Comparison of ENCODE assay signal across 1 cellular context in the genomic region with DNA sequence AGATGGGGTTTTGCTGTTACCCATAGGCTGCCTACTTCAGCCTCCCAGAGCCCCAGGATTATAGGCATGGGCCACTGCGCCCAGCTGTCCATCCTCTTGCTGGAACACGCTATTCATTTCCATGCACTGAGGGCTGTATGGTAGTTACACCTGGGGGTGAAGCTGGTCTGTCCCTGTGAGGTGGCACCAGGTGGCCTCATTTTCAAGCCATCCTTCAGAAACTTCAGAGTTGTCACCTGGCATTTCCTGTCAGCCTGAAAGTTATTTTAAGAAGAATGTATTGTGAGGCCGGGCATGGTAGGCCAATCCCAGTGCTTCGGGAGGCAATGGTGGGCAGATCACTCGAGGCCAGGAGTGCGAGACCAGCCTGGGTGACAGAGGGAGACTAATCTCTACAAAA.
TF ChIP-seq lines count a peak whose summit lies in the region.

No MANE protein-coding gene starts in this region.

TF ChIP-seq in IMR-90, 13 proteins besides CTCF, POLR2A, EP300 and RAD21:
- TF ChIP-seq SMC3 (IDR thresholded peaks at IDR 0.05; ENCODE audit: low read depth, low read length) (no peak), BHLHE40 (IDR thresholded peaks at IDR 0.05; ENCODE audit: low read depth, low read length) (no peak), CHD1 (IDR thresholded peaks at IDR 0.05; ENCODE audit: low read depth, low read length) (no peak), FOS (IDR thresholded peaks at IDR 0.05; ENCODE audit: low read depth, low read length) (no peak), MAZ (IDR thresholded peaks at IDR 0.05; ENCODE audit: borderline replicate concordance, low read depth, low read length) (no peak), CEBPB (IDR thresholded peaks at IDR 0.05; ENCODE audit: low read depth, low read length) (no peak), RFX5 (IDR thresholded peaks at IDR 0.05; ENCODE audit: low read depth, low read length) (no peak), RCOR1 (IDR thresholded peaks at IDR 0.05; ENCODE audit: insufficient replicate concordance, low read length) (no peak), MXI1 (IDR thresholded peaks at IDR 0.05; ENCODE audit: borderline replicate concordance, low read depth, low read length) (no peak), MAFK (IDR thresholded peaks at IDR 0.05; ENCODE audit: low read depth, low read length) (no peak), NFE2L2 (IDR thresholded peaks at IDR 0.05; ENCODE audit: low read depth, low read length) (no peak)
- TF ChIP-seq, protein P1, sequence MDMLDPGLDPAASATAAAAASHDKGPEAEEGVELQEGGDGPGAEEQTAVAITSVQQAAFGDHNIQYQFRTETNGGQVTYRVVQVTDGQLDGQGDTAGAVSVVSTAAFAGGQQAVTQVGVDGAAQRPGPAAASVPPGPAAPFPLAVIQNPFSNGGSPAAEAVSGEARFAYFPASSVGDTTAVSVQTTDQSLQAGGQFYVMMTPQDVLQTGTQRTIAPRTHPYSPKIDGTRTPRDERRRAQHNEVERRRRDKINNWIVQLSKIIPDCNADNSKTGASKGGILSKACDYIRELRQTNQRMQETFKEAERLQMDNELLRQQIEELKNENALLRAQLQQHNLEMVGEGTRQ (IDR thresholded peaks at IDR 0.05; ENCODE audit: low read depth, low read length), result no peak
- TF ChIP-seq, protein P2, sequence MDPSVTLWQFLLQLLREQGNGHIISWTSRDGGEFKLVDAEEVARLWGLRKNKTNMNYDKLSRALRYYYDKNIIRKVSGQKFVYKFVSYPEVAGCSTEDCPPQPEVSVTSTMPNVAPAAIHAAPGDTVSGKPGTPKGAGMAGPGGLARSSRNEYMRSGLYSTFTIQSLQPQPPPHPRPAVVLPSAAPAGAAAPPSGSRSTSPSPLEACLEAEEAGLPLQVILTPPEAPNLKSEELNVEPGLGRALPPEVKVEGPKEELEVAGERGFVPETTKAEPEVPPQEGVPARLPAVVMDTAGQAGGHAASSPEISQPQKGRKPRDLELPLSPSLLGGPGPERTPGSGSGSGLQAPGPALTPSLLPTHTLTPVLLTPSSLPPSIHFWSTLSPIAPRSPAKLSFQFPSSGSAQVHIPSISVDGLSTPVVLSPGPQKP (IDR thresholded peaks at IDR 0.05; ENCODE audit: borderline replicate concordance, low read depth, low read length), result no peak
